Comparison of ENCODE assay signal across 8 cellular contexts in genomic region chr4:121952290-121952689, GRCh38. TPM values are rescaled to one million over a fixed set of nuclear protein-coding genes. Genes with fewer than 3 reads are reported as not detected.
DNase-seq lines count a peak whose midpoint lies in the region; ATAC-seq and TF ChIP-seq lines count a peak whose summit lies in the region.

No MANE protein-coding gene starts in this region.

- H3K27me3 ChIP-seq in CD8-positive, alpha-beta memory T cell (ENCODE audit: insufficient read depth, low read length, poor library complexity, severe bottlenecking) = no peaks in the 10 kb centered on the region
- H3K27me3 ChIP-seq in PC-9 (ENCODE audit: insufficient read depth, low read depth) (peaks cover 20% of the 10 kb centered on the region; the same call in 1 of the 2 replicates), esophagus squamous epithelium (peaks cover 0 to 83% (median 6%) of the 10 kb centered on the region in 4 donors), rectal smooth muscle tissue (ENCODE audit: control insufficient read depth, insufficient read depth, low read length) (peaks cover 6% of the 10 kb centered on the region), PC-3 (ENCODE audit: low read length) (peaks cover 54% of the 10 kb centered on the region), BE2C (peaks cover 57% of the 10 kb centered on the region)

- TF ChIP-seq CTCF in PC-9 (conservative IDR thresholded peaks at IDR 0.05) (no peak), esophagus squamous epithelium (IDR thresholded peaks at IDR 0.05) (no peak), PC-3 (conservative IDR thresholded peaks at IDR 0.05; ENCODE audit: low read depth, low read length) (no peak), BE2C (IDR thresholded peaks at IDR 0.05; ENCODE audit: low read depth, low read length) (no peak)

- peaks cover 0 to 3% (median 1%) of the 10 kb centered on the region in 3 donors for H3K36me3 Mint-ChIP-seq in CD8-positive, alpha-beta memory T cell

- no peak for TF ChIP-seq POLR2A in esophagus squamous epithelium (IDR thresholded peaks at IDR 0.05)

- DNase-seq in CD8-positive, alpha-beta memory T cell = no peak
- DNase-seq in PC-9 = no peak
- DNase-seq in esophagus squamous epithelium (lab: John Stamatoyannopoulos, UW) = no peak
- DNase-seq in PC-3 = no peak
- no peak for DNase-seq in BE2C
- DNase-seq in NCI-H510A (lab: John Stamatoyannopoulos, UW) = no peak
- no peak for DNase-seq in SIG-M5 (lab: John Stamatoyannopoulos, UW)

- H3K4me3 Mint-ChIP-seq in CD8-positive, alpha-beta memory T cell = peak overlapping the region; percentile 72 to 90 (median 80)

- intact Hi-C loops in PC-9 (cut with micrococcal nuclease; ENCODE audit: unreplicated experiment) = no loop called here
- intact Hi-C loops in esophagus squamous epithelium (cut with DNase I) = no loop called here
- intact Hi-C loops in PC-3 (cut with micrococcal nuclease) = no loop called here

- WGBS in esophagus squamous epithelium, 2 donors = 39 to 49% methylated on average over 7 of the region's 7 CpGs

- peak overlapping the region in 1 of 8 donors; percentile 86 for H3K27ac Mint-ChIP-seq in CD8-positive, alpha-beta memory T cell

- H3K4me1 ChIP-seq in CD8-positive, alpha-beta memory T cell (ENCODE audit: insufficient read depth, low read length) = no peaks in the 10 kb centered on the region
- H3K4me1 ChIP-seq in PC-9 (replicated peaks; ENCODE audit: insufficient read depth) (no peaks in the 10 kb centered on the region), esophagus squamous epithelium (peaks cover 7 to 27% (median 10%) of the 10 kb centered on the region in 3 donors), rectal smooth muscle tissue (ENCODE audit: control insufficient read depth, insufficient read depth, low read length) (no peaks in the 10 kb centered on the region), PC-3 (ENCODE audit: insufficient read depth, low read length) (no peaks in the 10 kb centered on the region), BE2C (0 out of 2 replicates have a peak, but pooled peaks cover 3% of the 10 kb centered on the region)

- no peaks in the 10 kb centered on the region for H4K20me1 ChIP-seq in PC-9 (ENCODE audit: insufficient read depth)
- no peaks in the 10 kb centered on the region for H4K20me1 ChIP-seq in PC-3 (ENCODE audit: low read length)

- H3K9ac ChIP-seq in rectal smooth muscle tissue (ENCODE audit: low read length) (no peak overlapping the region), PC-3 (ENCODE audit: low read length) (no peak overlapping the region)

- H2AFZ ChIP-seq in PC-9 (0 out of 2 replicates have a peak overlapping the region, but pooled peaks have one; percentile 3), PC-3 (ENCODE audit: low read length) (no peak overlapping the region)

- H3K36me3 ChIP-seq in CD8-positive, alpha-beta memory T cell (ENCODE audit: insufficient read depth, low read length) = no peaks in the 10 kb centered on the region
- H3K36me3 ChIP-seq in PC-9 (ENCODE audit: low read depth) (no peaks in the 10 kb centered on the region), esophagus squamous epithelium (no peaks in the 10 kb centered on the region), rectal smooth muscle tissue (ENCODE audit: control insufficient read depth, insufficient read depth, low read length) (no peaks in the 10 kb centered on the region), PC-3 (ENCODE audit: low read depth, low read length) (no peaks in the 10 kb centered on the region), BE2C (no peaks in the 10 kb centered on the region)

- H3K4me2 ChIP-seq in PC-9 (no peak overlapping the region), PC-3 (ENCODE audit: low read length) (no peak overlapping the region)

- no peaks in the 10 kb centered on the region for H3F3A ChIP-seq in PC-9 (ENCODE audit: insufficient read depth, low read depth)
- H3F3A ChIP-seq in PC-3 (ENCODE audit: low read length, unreplicated experiment) = no peaks in the 10 kb centered on the region

- peaks cover 4 to 16% (median 12%) of the 10 kb centered on the region in 3 donors for H3K4me1 Mint-ChIP-seq in CD8-positive, alpha-beta memory T cell

- no peaks in the 10 kb centered on the region for H3K9me3 ChIP-seq in CD8-positive, alpha-beta memory T cell (ENCODE audit: low read length)
- no peaks in the 10 kb centered on the region for H3K9me3 ChIP-seq in PC-9 (ENCODE audit: insufficient read depth, low read depth)
- H3K9me3 ChIP-seq in esophagus squamous epithelium = no peaks in the 10 kb centered on the region
- no peaks in the 10 kb centered on the region for H3K9me3 ChIP-seq in PC-3 (ENCODE audit: low read length)
- H3K9me3 ChIP-seq in BE2C = no peaks in the 10 kb centered on the region

- no peaks in the 10 kb centered on the region for H3K9me3 Mint-ChIP-seq in CD8-positive, alpha-beta memory T cell

- BruUV-seq in PC-9 (replicated peaks; lab: Mats Ljungman, UMichigan) = no TSS peak
- no TSS peak for BruUV-seq in PC-3 (replicated peaks; lab: Mats Ljungman, UMichigan)

- CTCF ChIA-PET in CD8-positive, alpha-beta memory T cell (lab: Charles Lee) = interaction anchor here (1.0 kb wide), 1 partner anchor 657 kb away, joined by 3 read pairs; no protein-coding TSS in a partner anchor
- CTCF ChIA-PET in PC-9 (lab: Charles Lee) (no interaction called here), PC-3 (lab: Charles Lee) (no interaction called here)

- no peak for ATAC-seq in PC-3

- H3K9me2 ChIP-seq in PC-9 (ENCODE audit: insufficient read depth) (no peaks in the 10 kb centered on the region), PC-3 (replicated peaks; ENCODE audit: low read length) (no peaks in the 10 kb centered on the region)

- peaks cover 0 to 29% of the 10 kb centered on the region in 2 donors for H3K27me3 Mint-ChIP-seq in CD8-positive, alpha-beta memory T cell

- H3K79me2 ChIP-seq in PC-9 (ENCODE audit: low read depth) (no peaks in the 10 kb centered on the region), PC-3 (ENCODE audit: low read length) (no peaks in the 10 kb centered on the region)

- POLR2A ChIA-PET in CD8-positive, alpha-beta memory T cell (lab: Charles Lee) = no interaction called here
- POLR2A ChIA-PET in PC-9 (lab: Charles Lee; ENCODE audit: unreplicated experiment) = no interaction called here
- POLR2A ChIA-PET in PC-3 (lab: Charles Lee; ENCODE audit: unreplicated experiment) = no interaction called here

- H3K27ac ChIP-seq in CD8-positive, alpha-beta memory T cell (ENCODE audit: low read depth, low read length) = no peak overlapping the region
- no peak overlapping the region for H3K27ac ChIP-seq in PC-9
- no peak overlapping the region for H3K27ac ChIP-seq in esophagus squamous epithelium
- no peak overlapping the region for H3K27ac ChIP-seq in rectal smooth muscle tissue (ENCODE audit: low read depth, low read length)
- H3K27ac ChIP-seq in PC-3 (ENCODE audit: low read length) = no peak overlapping the region

- H3K4me3 ChIP-seq in CD8-positive, alpha-beta memory T cell (ENCODE audit: low read length) = no peak overlapping the region
- H3K4me3 ChIP-seq in PC-9 = no peak overlapping the region
- H3K4me3 ChIP-seq in esophagus squamous epithelium = peak overlapping the region in 3 of 4 donors; percentile 42 to 71 (median 62)
- peak overlapping the region; percentile 71 for H3K4me3 ChIP-seq in rectal smooth muscle tissue (ENCODE audit: low read length)
- H3K4me3 ChIP-seq in PC-3 (ENCODE audit: low read length) = no peak overlapping the region
- no peak overlapping the region for H3K4me3 ChIP-seq in BE2C (ENCODE audit: low read depth, low read length)

RNA-seq across cellular contexts. Expression of gene TRPC3, which starts 0.4 kb away (rescaled TPM):
- under 1 TPM; 0.15 to 0.35 TPM for total RNA-seq in CD8-positive, alpha-beta memory T cell
- not detected for polyA plus RNA-seq in CD8-positive, alpha-beta memory T cell
- total RNA-seq in PC-9 (2021) (0.24 TPM in 1 of 2 replicates, not detected in the other), esophagus squamous epithelium (under 1 TPM in 2 of 4 donors, not detected in 2; 0.09 to 0.19 TPM), PC-3 (2014; rRNA removed) (not detected in 2 replicates)
- not detected for polyA plus RNA-seq in BE2C (2012; ENCODE audit: insufficient read depth, insufficient read length, low read depth)

Comparison
In these comparisons a context has a peak if more than half of its experiments do, and no peak if none do; other contexts are left out.
1. H3K4me3 ChIP-seq: peak in esophagus squamous epithelium (3 of 4) and rectal smooth muscle tissue (single experiment); none in CD8-positive, alpha-beta memory T cell (single experiment), PC-9 (single experiment), PC-3 (single experiment) and BE2C (single experiment).